In genomic region chr6:42166444-42167141, GRCh38 we compare ENCODE assay signal across 8 cellular contexts. TPM values are rescaled to one million over a fixed set of nuclear protein-coding genes. Genes with fewer than 3 reads are reported as not detected.
DNase-seq lines count a peak whose midpoint lies in the region; ATAC-seq and TF ChIP-seq lines count a peak whose summit lies in the region.

No MANE protein-coding gene starts in this region.

- H3K36me3 Mint-ChIP-seq in activated B cell treated with CpG ODN at 0.5 μM for 24 hours (ENCODE audit: low read depth), result no peaks in the 10 kb centered on the region

- H3K4me1 Mint-ChIP-seq in activated B cell treated with CpG ODN at 0.5 μM for 24 hours, result no peaks in the 10 kb centered on the region

- H3K4me3 ChIP-seq in AG04449 (ENCODE audit: low read depth, low read length) (no peak overlapping the region), kidney epithelial cell (ENCODE audit: low read depth, low read length) (no peak overlapping the region)

- H3K27me3 ChIP-seq in kidney epithelial cell (ENCODE audit: control insufficient read depth, insufficient read depth, low read length), result no peaks in the 10 kb centered on the region

- POLR2A ChIA-PET in AG04449 (lab: Yijun Ruan, JAX) (no interaction called here), activated B cell treated with CpG ODN at 0.5 μM for 24 hours (lab: Charles Lee) (no interaction called here)

- TF ChIP-seq CTCF in AG04449 (IDR thresholded peaks at IDR 0.05; ENCODE audit: insufficient read depth, low read length, missing control alignments), result peak; percentile 91
- no peak for TF ChIP-seq CTCF in activated B cell treated with CpG ODN at 0.5 μM for 24 hours (IDR thresholded peaks at IDR 0.05)
- TF ChIP-seq CTCF in kidney epithelial cell (IDR thresholded peaks at IDR 0.05; ENCODE audit: insufficient read depth, low read length, poor library complexity, severe bottlenecking), result peak; percentile 93

- peak overlapping the region; percentile 31 for H3K27ac Mint-ChIP-seq in activated B cell treated with CpG ODN at 0.5 μM for 24 hours

- CTCF ChIA-PET in AG04449 (lab: Yijun Ruan, JAX), result interaction anchor here (0.6 to 14.3 kb wide), 17 partner anchors 8 to 122 kb away, joined by 3 to 276 read pairs (median 7); partner anchors contain the start of gene TAF8
- CTCF ChIA-PET in activated B cell treated with CpG ODN at 0.5 μM for 24 hours (lab: Charles Lee), result interaction anchor here (1.1 to 1.2 kb wide), 2 partner anchors 48 to 381 kb away, joined by 3 read pairs; no protein-coding TSS in a partner anchor

- H3K27me3 Mint-ChIP-seq in activated B cell treated with CpG ODN at 0.5 μM for 24 hours, result peaks cover 6% of the 10 kb centered on the region

- intact Hi-C loops in activated B cell treated with CpG ODN at 0.5 μM for 24 hours (cut with micrococcal nuclease), result loop anchor here (1.0 to 5.0 kb wide), 4 partner anchors 62 to 564 kb away; partner anchors contain the start of gene PRICKLE4

- H3K36me3 ChIP-seq in kidney epithelial cell (ENCODE audit: control insufficient read depth, insufficient read depth, low read length), result no peaks in the 10 kb centered on the region

- DNase-seq in AG04449 (ENCODE audit: low read depth, low spot score) (no peak), GM19240 (ENCODE audit: insufficient read length, low spot score) (peak; percentile 90), NCI-H2227 (lab: John Stamatoyannopoulos, UW; ENCODE audit: unreplicated experiment) (peak; percentile 80), activated B cell treated with CpG ODN at 0.5 μM for 24 hours (peak; percentile 50), caudate nucleus (lab: John Stamatoyannopoulos, UW) (peak in 33 of 61 donors; percentile 0 to 47 (median 13)), kidney epithelial cell (ENCODE audit: low read depth) (no peak)
- DNase-seq in stimulated activated CD4-positive, alpha-beta T cell treated with anti-CD3 and anti-CD28 coated beads, Interleukin-2, amount 100 ng/mL, for 4 hours (ENCODE audit: low read depth), result peak; percentile 58

- H3K9me3 Mint-ChIP-seq in activated B cell treated with CpG ODN at 0.5 μM for 24 hours, result no peaks in the 10 kb centered on the region

- H3K27ac ChIP-seq in caudate nucleus (ENCODE audit: low read depth, low read length), result no peak overlapping the region

- H3K4me3 Mint-ChIP-seq in activated B cell treated with CpG ODN at 0.5 μM for 24 hours, result no peak overlapping the region

- ATAC-seq in activated B cell treated with CpG ODN at 0.5 μM for 24 hours (ENCODE audit: low read depth) (peak; percentile 91), HG03565 (IDR thresholded peaks at IDR 0.05; ENCODE audit: unreplicated experiment) (no peak)

RNA-seq across cellular contexts. Expression of gene GUCA1A, which starts 6.6 kb away (rescaled TPM):
- total RNA-seq in activated B cell treated with CpG ODN at 0.5 μM for 24 hours (not detected in 2 replicates), kidney epithelial cell (0.25 and 0.96 TPM in 2 replicates)

RNA-seq across cellular contexts. Expression of gene C6orf132, which starts 24.2 kb away (rescaled TPM):
- total RNA-seq in activated B cell treated with CpG ODN at 0.5 μM for 24 hours, result not detected in 2 replicates
- 18.9 and 24.2 TPM in 2 replicates for total RNA-seq in kidney epithelial cell

RNA-seq across cellular contexts. Expression of gene GUCA1B, which starts 28.2 kb away (rescaled TPM):
- total RNA-seq in activated B cell treated with CpG ODN at 0.5 μM for 24 hours, result 2.0 and 2.1 TPM in 2 replicates
- 0.71 TPM in 1 of 2 replicates, not detected in the other for total RNA-seq in kidney epithelial cell

RNA-seq across cellular contexts. Expression of gene MRPS10, which starts 51.1 kb away (rescaled TPM):
- total RNA-seq in activated B cell treated with CpG ODN at 0.5 μM for 24 hours (35.7 and 37.0 TPM in 2 replicates), kidney epithelial cell (45.1 and 53.1 TPM in 2 replicates)

Comparison
In these comparisons a context has a peak if more than half of its experiments do, and no peak if none do; other contexts are left out.
1. DNase-seq: peak in GM19240 (single experiment), NCI-H2227 (single experiment), activated B cell treated with CpG ODN at 0.5 μM for 24 hours (single experiment), caudate nucleus (33 of 61) and stimulated activated CD4-positive, alpha-beta T cell treated with anti-CD3 and anti-CD28 coated beads, Interleukin-2, amount 100 ng/mL, for 4 hours (single experiment); none in AG04449 (single experiment) and kidney epithelial cell (single experiment).
2. RNA of gene C6orf132, which starts 24.2 kb away (total RNA-seq): 18.9 to 24.2 TPM in kidney epithelial cell; not detected in activated B cell treated with CpG ODN at 0.5 μM for 24 hours; every median in the first group is over 10 times any median in the second.